Comparison of ENCODE assay signal across 8 cellular contexts in the genomic region with DNA sequence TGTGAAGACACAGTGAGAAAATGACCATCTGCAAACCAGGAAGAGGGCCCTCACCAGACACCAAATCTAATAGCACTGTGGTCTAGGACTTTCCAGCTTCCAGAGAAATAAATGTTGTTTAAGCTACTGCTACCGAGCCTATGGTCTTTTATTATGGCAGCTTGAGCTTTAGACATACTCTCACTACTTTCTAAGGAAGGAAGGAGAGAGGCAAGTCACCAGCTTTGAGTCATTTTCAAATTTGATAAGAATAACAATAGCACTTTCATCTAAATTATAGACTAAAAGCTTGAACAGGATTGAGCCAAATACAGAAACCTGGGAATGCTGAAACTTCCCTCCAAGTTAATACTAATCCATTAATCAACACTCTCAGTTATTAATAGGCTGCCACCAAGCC.
"Had no signal": no experiment of that assay in that cellular context is flagged by ENCODE, and none has a peak within 500 bp of the region (broad histone marks: within the 10 kb centered on the region; RNA-seq: fewer than 3 reads in every experiment).

No MANE protein-coding gene starts in this region.

- H3K4me3 ChIP-seq: GM12878 had no signal

- FAIRE-seq: G401.6, GM12878, GM12891, GM12892, GM18507, GM19239 had no signal

- DNase-seq: GDM1, GF-D8 had no signal
